ENCODE assay signal across 23 cellular contexts in the genomic region with DNA sequence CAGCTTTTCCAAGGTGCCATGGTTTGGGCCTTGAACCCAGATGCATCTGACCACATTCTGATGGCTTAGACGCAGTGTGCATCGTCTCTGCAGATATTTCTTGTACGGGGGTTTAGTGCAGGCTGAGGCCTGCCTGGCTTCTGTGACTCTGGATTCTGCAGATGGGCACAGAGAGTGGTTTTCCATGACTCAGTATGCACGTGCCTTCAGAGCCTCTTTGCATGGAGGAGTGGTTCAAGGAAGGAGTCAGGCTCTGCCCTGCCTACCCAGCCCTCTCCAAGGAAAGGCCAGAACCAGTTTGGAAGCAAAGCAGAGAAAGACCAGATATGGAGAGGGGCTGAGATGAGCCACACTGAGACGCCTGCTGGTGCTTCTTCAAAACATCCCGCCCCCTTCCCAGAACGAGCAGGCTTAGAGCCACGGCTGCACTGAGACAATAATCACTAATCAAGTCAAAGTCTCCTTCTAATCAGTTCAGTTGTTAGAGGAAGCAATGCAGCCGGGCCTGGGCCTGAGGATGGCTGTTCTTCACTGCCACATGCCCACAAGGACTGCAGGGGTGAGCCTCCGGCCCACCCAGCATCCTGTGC.
"Had no signal": no experiment of that assay in that cellular context is flagged by ENCODE, and none has a peak within 500 bp of the region (broad histone marks: within the 10 kb centered on the region; RNA-seq: fewer than 3 reads in every experiment).

No MANE protein-coding gene starts in this region.

- H3K4me1 Mint-ChIP-seq: activated naive CD8-positive, alpha-beta T cell treated with anti-CD3 and anti-CD28 coated beads, Interleukin-2, amount 10 ng/mL, durations not matched to agents 7 days and 5 days; immature natural killer cell; stimulated activated effector memory CD8-positive, alpha-beta T cell treated with anti-CD3 and anti-CD28 coated beads, Interleukin-12 subunit alpha, Interleukin-12 subunit beta, amount 100 ng/mL, for 72 hours; stimulated activated naive CD8-positive, alpha-beta T cell treated with anti-CD3 and anti-CD28 coated beads, Interleukin-15, amount 100 ng/mL, for 72 hours had no signal

- H3K4me3 Mint-ChIP-seq: activated naive CD4-positive, alpha-beta T cell treated with anti-CD3 and anti-CD28 coated beads for 36 hours; activated naive CD8-positive, alpha-beta T cell treated with anti-CD3 and anti-CD28 coated beads, Interleukin-2, amount 10 ng/mL, durations not matched to agents 7 days and 5 days; activated T-cell treated with anti-CD3 and anti-CD28 coated beads, Interleukin-2, amount 50 U/mL, for 72 hours; immature natural killer cell; natural killer cell treated with Interleukin-12 subunit alpha and Interleukin-12 subunit beta and Interleukin-15 and Interleukin-18, amount 100 ng/mL, for 72 hours; stimulated activated effector memory CD8-positive, alpha-beta T cell treated with anti-CD3 and anti-CD28 coated beads, Interleukin-12 subunit alpha, Interleukin-12 subunit beta, amount 100 ng/mL, for 72 hours; stimulated activated naive CD8-positive, alpha-beta T cell treated with anti-CD3 and anti-CD28 coated beads, Interleukin-15, amount 100 ng/mL, for 72 hours; T-helper 1 cell treated with Interleukin-12 subunit alpha and Interleukin-12 subunit beta and Interleukin-4 antibody, amounts not matched to agents 30 μg/mL and 1 μg/mL, for 36 hours had no signal

- H3K27me3 Mint-ChIP-seq: activated naive CD8-positive, alpha-beta T cell treated with anti-CD3 and anti-CD28 coated beads, Interleukin-2, amount 10 ng/mL, durations not matched to agents 7 days and 5 days; natural killer cell treated with Interleukin-12 subunit alpha and Interleukin-12 subunit beta and Interleukin-15 and Interleukin-18, amount 100 ng/mL, for 72 hours; stimulated activated naive CD8-positive, alpha-beta T cell treated with anti-CD3 and anti-CD28 coated beads, Interleukin-15, amount 100 ng/mL, for 72 hours had no signal

- H3K4me1 ChIP-seq: left ventricle myocardium inferior, right lobe of liver, suprapubic skin, tibial nerve had no signal

- DNase-seq: activated CD4-positive, alpha-beta T cell treated with anti-CD3 and anti-CD28 coated beads for 4 hours; activated CD4-positive, alpha-beta T cell treated with anti-CD3 and anti-CD28 coated beads, Interleukin-2, amount 50 U/mL, for 48 hours; activated CD4-positive, CD25-positive, alpha-beta regulatory T cell; activated effector memory CD4-positive, alpha-beta T cell treated with Interleukin-2 at 50 U/mL for 16 hours; activated naive CD4-positive, alpha-beta T cell treated with anti-CD3 and anti-CD28 coated beads for 36 hours; activated naive CD8-positive, alpha-beta T cell treated with anti-CD3 and anti-CD28 coated beads, Interleukin-2, amount 10 ng/mL, durations not matched to agents 7 days and 5 days; activated T-cell treated with anti-CD3 and anti-CD28 coated beads, Interleukin-2, amount 50 U/mL, for 72 hours; dermis blood vessel endothelial cell; effector memory CD4-positive, alpha-beta T cell; immature natural killer cell; left ventricle myocardium inferior; nucleus accumbens; right lobe of liver; small intestine; stimulated activated CD4-positive, alpha-beta T cell treated with anti-CD3 and anti-CD28 coated beads, Interleukin-2, amount 100 ng/mL, for 24 hours; stimulated activated naive CD8-positive, alpha-beta T cell treated with anti-CD3 and anti-CD28 coated beads, Interleukin-15, amount 100 ng/mL, for 72 hours; T1000 had no signal

- H3K36me3 Mint-ChIP-seq: activated naive CD8-positive, alpha-beta T cell treated with anti-CD3 and anti-CD28 coated beads, Interleukin-2, amount 10 ng/mL, durations not matched to agents 7 days and 5 days; immature natural killer cell; natural killer cell treated with Interleukin-12 subunit alpha and Interleukin-12 subunit beta and Interleukin-15 and Interleukin-18, amount 100 ng/mL, for 72 hours; stimulated activated effector memory CD8-positive, alpha-beta T cell treated with anti-CD3 and anti-CD28 coated beads, Interleukin-12 subunit alpha, Interleukin-12 subunit beta, amount 100 ng/mL, for 72 hours had no signal

- H3K36me3 ChIP-seq: left ventricle myocardium inferior, right lobe of liver, suprapubic skin, tibial nerve had no signal

- H3K9me3 ChIP-seq: left ventricle myocardium inferior, right lobe of liver, suprapubic skin, tibial nerve had no signal

- FAIRE-seq: endothelial cell of umbilical vein, small intestine had no signal

- H3K4me3 ChIP-seq: left ventricle myocardium inferior, right lobe of liver, suprapubic skin, tibial nerve had no signal

- H3K27ac Mint-ChIP-seq: activated naive CD4-positive, alpha-beta T cell treated with anti-CD3 and anti-CD28 coated beads for 36 hours; activated naive CD8-positive, alpha-beta T cell treated with anti-CD3 and anti-CD28 coated beads, Interleukin-2, amount 10 ng/mL, durations not matched to agents 7 days and 5 days; activated T-cell treated with anti-CD3 and anti-CD28 coated beads, Interleukin-2, amount 50 U/mL, for 72 hours; immature natural killer cell; natural killer cell treated with Interleukin-12 subunit alpha and Interleukin-12 subunit beta and Interleukin-15 and Interleukin-18, amount 100 ng/mL, for 72 hours; stimulated activated effector memory CD8-positive, alpha-beta T cell treated with anti-CD3 and anti-CD28 coated beads, Interleukin-12 subunit alpha, Interleukin-12 subunit beta, amount 100 ng/mL, for 72 hours; T-helper 1 cell treated with Interleukin-12 subunit alpha and Interleukin-12 subunit beta and Interleukin-4 antibody, amounts not matched to agents 30 μg/mL and 1 μg/mL, for 36 hours had no signal

- H3K9me3 Mint-ChIP-seq: activated naive CD4-positive, alpha-beta T cell treated with anti-CD3 and anti-CD28 coated beads for 36 hours; activated naive CD8-positive, alpha-beta T cell treated with anti-CD3 and anti-CD28 coated beads, Interleukin-2, amount 10 ng/mL, durations not matched to agents 7 days and 5 days; immature natural killer cell; natural killer cell treated with Interleukin-12 subunit alpha and Interleukin-12 subunit beta and Interleukin-15 and Interleukin-18, amount 100 ng/mL, for 72 hours; stimulated activated effector memory CD8-positive, alpha-beta T cell treated with anti-CD3 and anti-CD28 coated beads, Interleukin-12 subunit alpha, Interleukin-12 subunit beta, amount 100 ng/mL, for 72 hours; stimulated activated naive CD8-positive, alpha-beta T cell treated with anti-CD3 and anti-CD28 coated beads, Interleukin-15, amount 100 ng/mL, for 72 hours; T-helper 1 cell treated with Interleukin-12 subunit alpha and Interleukin-12 subunit beta and Interleukin-4 antibody, amounts not matched to agents 30 μg/mL and 1 μg/mL, for 36 hours had no signal

- H3K27ac ChIP-seq: left ventricle myocardium inferior, right lobe of liver, suprapubic skin, tibial nerve had no signal

- H3K27me3 ChIP-seq: right lobe of liver, suprapubic skin, tibial nerve had no signal
